17 cellular contexts compared by ENCODE assay signal in genomic region chr4:40612831-40613230, GRCh38. TPM values are rescaled to one million over a fixed set of nuclear protein-coding genes. Genes with fewer than 3 reads are reported as not detected.
"Had no signal": no experiment of that assay in that cellular context is flagged by ENCODE, and none has a peak within 500 bp of the region (broad histone marks: within the 10 kb centered on the region; RNA-seq: fewer than 3 reads in every experiment).

No MANE protein-coding gene starts in this region.

- H3K4me3 ChIP-seq: lung, upper lobe of left lung, uterus had no signal

- H3K4me1 ChIP-seq: uterus had no signal

- H3K27me3 ChIP-seq: foreskin keratinocyte, upper lobe of left lung, uterus had no signal

- H3K27ac ChIP-seq: foreskin keratinocyte, upper lobe of left lung, uterus had no signal

- H3K9me3 ChIP-seq: upper lobe of left lung, uterus had no signal

- H3K36me3 ChIP-seq: upper lobe of left lung, uterus had no signal

- DNase-seq: dermis blood vessel endothelial cell; effector CD4-positive, alpha-beta T cell; endodermal cell; erythroblast; left colon; left ventricle myocardium superior; naive B cell; nephron progenitor cell; stimulated activated CD4-positive, alpha-beta T cell treated with anti-CD3 and anti-CD28 coated beads, Interleukin-2, amount 100 ng/mL, for 24 hours; stimulated activated CD4-positive, alpha-beta T cell treated with anti-CD3 and anti-CD28 coated beads, Interleukin-4, amount 100 ng/mL, for 4 hours; stimulated activated naive CD4-positive, alpha-beta T cell; upper lobe of left lung; uterus had no signal

- ATAC-seq: foreskin keratinocyte, left colon, left ventricle myocardium superior, sciatic nerve had no signal

RNA-seq across cellular contexts. Expression of gene RBM47, which starts 16.8 kb away (rescaled TPM):
- total RNA-seq: endothelial cell of umbilical vein had no signal
- polyA plus RNA-seq: endothelial cell of umbilical vein had no signal
